ENCODE assay signal across 31 cellular contexts in genomic region chr20:36532822-36533221, GRCh38. TPM values are rescaled to one million over a fixed set of nuclear protein-coding genes. Genes with fewer than 3 reads are reported as not detected.
"Had no signal": no experiment of that assay in that cellular context is flagged by ENCODE, and none has a peak within 500 bp of the region (broad histone marks: within the 10 kb centered on the region; RNA-seq: fewer than 3 reads in every experiment).

No MANE protein-coding gene starts in this region.

- H3K27me3 Mint-ChIP-seq: activated T-cell treated with anti-CD3 and anti-CD28 coated beads, Interleukin-2, amount 50 U/mL, for 24 hours had no signal

- H3K4me2 ChIP-seq: PC-9 had no signal

- H2AFZ ChIP-seq: PC-9 had no signal

- H3K27me3 ChIP-seq: adrenal gland, brain microvascular endothelial cell had no signal

- H3K27ac ChIP-seq: brain microvascular endothelial cell, PC-9, RWPE1, WERI-Rb-1 had no signal

- H3K4me3 ChIP-seq: adrenal gland, PC-9 had no signal

- H3K9me3 ChIP-seq: adrenal gland had no signal

- H3K9me3 Mint-ChIP-seq: activated naive CD4-positive, alpha-beta T cell treated with anti-CD3 and anti-CD28 coated beads for 36 hours; activated naive CD4-positive, alpha-beta T cell treated with anti-CD3 and anti-CD28 coated beads, Interleukin-2, amount 50 U/mL, for 72 hours; activated T-cell treated with anti-CD3 and anti-CD28 coated beads, Interleukin-2, amount 50 U/mL, for 24 hours had no signal

- H3K27ac Mint-ChIP-seq: activated CD8-positive, alpha-beta T cell treated with anti-CD3 and anti-CD28 coated beads, Interleukin-2, amount 10 ng/mL, durations not matched to agents 7 days and 5 days; activated naive CD4-positive, alpha-beta T cell treated with anti-CD3 and anti-CD28 coated beads for 36 hours; activated T-cell treated with anti-CD3 and anti-CD28 coated beads, Interleukin-2, amount 50 U/mL, for 24 hours had no signal

- DNase-seq: activated CD4-positive, alpha-beta T cell treated with anti-CD3 and anti-CD28 coated beads for 1 hour; activated CD4-positive, alpha-beta T cell treated with anti-CD3 and anti-CD28 coated beads for 48 hours; activated CD4-positive, alpha-beta T cell treated with anti-CD3 and anti-CD28 coated beads, Interleukin-2, amount 50 U/mL, for 4 hours; activated CD4-positive, CD25-positive, alpha-beta regulatory T cell; activated CD8-positive, alpha-beta T cell treated with anti-CD3 and anti-CD28 coated beads, Interleukin-2, amount 10 ng/mL, durations not matched to agents 7 days and 5 days; activated gamma-delta T cell treated with Interleukin-2 at 50 U/mL for 16 hours; activated naive CD4-positive, alpha-beta T cell treated with anti-CD3 and anti-CD28 coated beads for 36 hours; activated T-cell treated with anti-CD3 and anti-CD28 coated beads, Interleukin-2, amount 50 U/mL, for 24 hours; brain microvascular endothelial cell; central memory CD4-positive, alpha-beta T cell; KG1; MM.1S; MV-4-11; NCI-H1436 treated with DMSO at 0.1 percent for 48 hours; NCI-H1694 treated with DMSO at 0.1 percent for 48 hours; NCI-H2107; NCI-H748 treated with DMSO at 0.1 percent for 48 hours; NK-92 treated with Interleukin-12 subunit alpha and Interleukin-12 subunit beta, amount 100 ng/mL, for 24 hours; PC-9; Right ventricle myocardium superior; SW 1271; T-helper 1 cell; T-helper 2 cell; T-helper 9 cell; WERI-Rb-1 had no signal

- ATAC-seq: activated CD8-positive, alpha-beta T cell treated with anti-CD3 and anti-CD28 coated beads, Interleukin-2, amount 10 ng/mL, durations not matched to agents 7 days and 5 days; activated naive CD4-positive, alpha-beta T cell treated with anti-CD3 and anti-CD28 coated beads, Interleukin-2, amount 50 U/mL, for 72 hours had no signal

- FAIRE-seq: astrocyte, RCC 7860 had no signal

- H3K4me3 Mint-ChIP-seq: activated CD8-positive, alpha-beta T cell treated with anti-CD3 and anti-CD28 coated beads, Interleukin-2, amount 10 ng/mL, durations not matched to agents 7 days and 5 days; activated naive CD4-positive, alpha-beta T cell treated with anti-CD3 and anti-CD28 coated beads for 36 hours; activated T-cell treated with anti-CD3 and anti-CD28 coated beads, Interleukin-2, amount 50 U/mL, for 24 hours had no signal

- H3K36me3 Mint-ChIP-seq: activated naive CD4-positive, alpha-beta T cell treated with anti-CD3 and anti-CD28 coated beads, Interleukin-2, amount 50 U/mL, for 72 hours had no signal

RNA-seq across cellular contexts. Expression of gene MYL9, which starts 8.5 kb away (rescaled TPM):
- total RNA-seq: activated naive CD4-positive, alpha-beta T cell treated with anti-CD3 and anti-CD28 coated beads for 36 hours; OCI-LY7 had no signal
